ENCODE assay signal across 9 cellular contexts in genomic region chr12:106118-106561, GRCh38. TPM values are rescaled to one million over a fixed set of nuclear protein-coding genes. Genes with fewer than 3 reads are reported as not detected.
A peak's percentile ranks its signal among the peaks of the same experiment; 100 is the strongest.
DNase-seq lines count a peak whose midpoint lies in the region; ATAC-seq, FAIRE-seq and TF ChIP-seq lines count a peak whose summit lies in the region.
"Had no signal": no experiment of that assay in that cellular context is flagged by ENCODE, and none has a peak within 500 bp of the region (broad histone marks: within the 10 kb centered on the region; RNA-seq: fewer than 3 reads in every experiment).

No MANE protein-coding gene starts in this region.

- SMC1A ChIA-PET in GM12878 (lab: Charles Lee; ENCODE audit: uncharacterized antibody, unreplicated experiment): interaction anchor here (1.3 kb wide), 3 partner anchors 9 to 113 kb away, joined by 3 to 4 read pairs (median 3); no protein-coding TSS in a partner anchor

- H3K4me2 ChIP-seq in DOHH2 (ENCODE audit: low read length) (peak overlapping the region; percentile 48), GM12878 (ENCODE audit: control insufficient read depth, insufficient read depth) (peak overlapping the region; percentile 4; the same call in 1 of the 2 replicates)

- TF ChIP-seq POLR2A in GM12878 (IDR thresholded peaks at IDR 0.05; ENCODE audit: low read depth, low read length): no peak

- POLR2A ChIA-PET in GM12878 (lab: Charles Lee): no interaction called here

- peaks cover 16% of the 10 kb centered on the region for H3F3A ChIP-seq in DOHH2 (ENCODE audit: control insufficient read depth, insufficient read depth)

- FAIRE-seq in GM12878 (lab: Jason Lieb, UNC): peak; percentile 97

- TF ChIP-seq RAD21 in GM12878 (IDR thresholded peaks at IDR 0.05; ENCODE audit: insufficient read depth, low read depth, low read length): no peak

- H4K20me1 ChIP-seq in DOHH2 (ENCODE audit: control insufficient read depth, insufficient read depth, low read depth, low read length) (no peaks in the 10 kb centered on the region), GM12878 (ENCODE audit: control insufficient read depth, insufficient read depth) (no peaks in the 10 kb centered on the region)

- no peaks in the 10 kb centered on the region for H3K9me2 ChIP-seq in DOHH2 (replicated peaks; ENCODE audit: control insufficient read depth, low read length)

- in situ Hi-C loops in GM12878 (cut with MboI): no loop called here

- RAD21 ChIA-PET in GM12878 (lab: Charles Lee; ENCODE audit: unreplicated experiment): no interaction called here

- DNase-seq in GM12878 (ENCODE audit: low read depth, low spot score) (peak; percentile 68), ureter (ENCODE audit: low spot score) (no peak), retina (no peak)
- no peak for DNase-seq in stimulated activated CD8-positive, alpha-beta memory T cell treated with anti-CD3 and anti-CD28 coated beads, Interleukin-4, amount 100 ng/mL, for 48 hours
- no peak for DNase-seq in activated T-cell treated with anti-CD3 and anti-CD28 coated beads, Interleukin-2, amount 50 U/mL, for 48 hours

- H3K4me1 ChIP-seq in DOHH2 (ENCODE audit: control insufficient read depth, low read length) (peaks cover 62% of the 10 kb centered on the region), GM12878 (ENCODE audit: control insufficient read depth, insufficient read depth, low read length) (peaks cover 10% of the 10 kb centered on the region)

- TF ChIP-seq CTCF in DOHH2 (IDR thresholded peaks at IDR 0.05; ENCODE audit: low read depth, low read length, poor library complexity, severe bottlenecking) (peak; percentile 54), GM12878 (IDR thresholded peaks at IDR 0.05 in 2 of 3, conservative IDR thresholded peaks at IDR 0.05 in 1 of 3; ENCODE audit: control insufficient read depth in 2 of 3, extremely low read depth in 1 of 3, insufficient read depth in 1 of 3, low read depth in 3 of 3, low read length in 3 of 3) (peak in 2 of 3 experiments; percentile 53 to 58; a peak in 5 of 6 replicates)

- H3K27me3 ChIP-seq in DOHH2 (ENCODE audit: control insufficient read depth, low read length) (no peaks in the 10 kb centered on the region), GM12878 (replicated peaks in 1 of 2; ENCODE audit: control insufficient read depth in 2 of 2, insufficient read depth in 2 of 2, low read length in 1 of 2) (no peaks in the 10 kb centered on the region)

- no peak overlapping the region for H3K9ac ChIP-seq in GM12878 (ENCODE audit: control insufficient read depth, insufficient read depth, low read length)

- H3K36me3 ChIP-seq in DOHH2 (ENCODE audit: control insufficient read depth, low read length) (no peaks in the 10 kb centered on the region), GM12878 (ENCODE audit: control insufficient read depth in 2 of 2, insufficient read depth in 2 of 2, low read length in 1 of 2) (no peaks in the 10 kb centered on the region)

- H3K27ac ChIP-seq in DOHH2 (ENCODE audit: low read depth, low read length): peak overlapping the region; percentile 74
- no peak overlapping the region for H3K27ac ChIP-seq in GM12878 (ENCODE audit: control insufficient read depth, insufficient read depth)

- no TSS peak for BruUV-seq in GM12878 (replicated peaks; lab: Mats Ljungman, UMichigan)

- ATAC-seq in GM19455 (IDR thresholded peaks at IDR 0.05; ENCODE audit: unreplicated experiment) (peak; percentile 90), HG03354 (IDR thresholded peaks at IDR 0.05; ENCODE audit: poor library complexity, severe bottlenecking, unreplicated experiment) (peak; percentile 96), GM12878 (peak; percentile 89)
- ATAC-seq: naive thymus-derived CD8-positive, alpha-beta T cell had no signal

- H2AFZ ChIP-seq in GM12878 (ENCODE audit: control insufficient read depth, low read depth, low read length): no peak overlapping the region

- peak overlapping the region; percentile 15 for H3K4me3 ChIP-seq in DOHH2 (ENCODE audit: low read length)
- no peak overlapping the region for H3K4me3 ChIP-seq in GM12878

- CTCF ChIA-PET in GM12878 (lab: Yijun Ruan, JAX): interaction anchor here (1.0 to 1.4 kb wide), 2 partner anchors 12 to 84 kb away, joined by 3 to 5 read pairs; no protein-coding TSS in a partner anchor

- TF ChIP-seq EP300 in GM12878 (IDR thresholded peaks at IDR 0.05; ENCODE audit: borderline replicate concordance in 1 of 2, control insufficient read depth in 1 of 2, low read depth in 2 of 2, low read length in 2 of 2): no peak

- H3K79me2 ChIP-seq in DOHH2 (ENCODE audit: control insufficient read depth, low read length) (no peaks in the 10 kb centered on the region), GM12878 (ENCODE audit: control insufficient read depth, insufficient read depth, low read length) (no peaks in the 10 kb centered on the region)

- intact Hi-C loops in GM12878 (cut with micrococcal nuclease; ENCODE audit: unreplicated experiment): no loop called here

- WGBS in GM12878 (ENCODE audit: insufficient coverage, insufficient replicate concordance, low lambda C conversion rate, missing lambda C conversion rate): 18% methylated on average over 5 of the region's 5 CpGs

- H3K9me3 ChIP-seq in DOHH2 (ENCODE audit: control insufficient read depth, insufficient read depth, low read length): no peaks in the 10 kb centered on the region
- no peaks in the 10 kb centered on the region; the same call in 2 of the 3 replicates for H3K9me3 ChIP-seq in GM12878 (replicated peaks; ENCODE audit: control insufficient read depth, insufficient read depth, low read length)

TF ChIP-seq in GM12878, 131 proteins besides CTCF, POLR2A, EP300 and RAD21 (continues in another document):
- 0 out of 2 replicates have a peak, but pooled peaks have one; percentile 17 for TF ChIP-seq NFIC (IDR thresholded peaks at IDR 0.05; ENCODE audit: low read depth, low read length)
- no peak for TF ChIP-seq BHLHE40 (IDR thresholded peaks at IDR 0.05; ENCODE audit: borderline replicate concordance in 1 of 2, low read depth in 2 of 2, low read length in 1 of 2)
- TF ChIP-seq ZBTB33 (IDR thresholded peaks at IDR 0.05): no peak
- no peak for TF ChIP-seq ATF7 (IDR thresholded peaks at IDR 0.05; ENCODE audit: low read depth)
- no peak for TF ChIP-seq MEF2A (IDR thresholded peaks at IDR 0.05; ENCODE audit: insufficient read depth, low read depth, low read length)
- TF ChIP-seq MTA3 (IDR thresholded peaks at IDR 0.05; ENCODE audit: borderline replicate concordance, low read length): no peak
- TF ChIP-seq SMC3 (IDR thresholded peaks at IDR 0.05; ENCODE audit: borderline replicate concordance, low read length): no peak; the same call in 1 of the 2 replicates
- TF ChIP-seq IKZF2 (IDR thresholded peaks at IDR 0.05): peak; percentile 53 to 62; a peak in 3 of 4 replicates
- peak; percentile 74 for TF ChIP-seq IKZF1 (conservative IDR thresholded peaks at IDR 0.05)
- no peak for TF ChIP-seq YY1 (IDR thresholded peaks at IDR 0.05; ENCODE audit: low read depth, low read length)
- TF ChIP-seq RCOR1 (conservative IDR thresholded peaks at IDR 0.05; ENCODE audit: low read depth, low read length): no peak
- TF ChIP-seq ZNF207 (IDR thresholded peaks at IDR 0.05; ENCODE audit: borderline replicate concordance): no peak
- no peak for TF ChIP-seq CHD4 (IDR thresholded peaks at IDR 0.05)
- no peak for TF ChIP-seq RAD51 (IDR thresholded peaks at IDR 0.05)
- TF ChIP-seq CEBPB (IDR thresholded peaks at IDR 0.05; ENCODE audit: borderline replicate concordance in 1 of 2, low read depth in 2 of 2, low read length in 2 of 2): no peak
- no peak for TF ChIP-seq GABPA (IDR thresholded peaks at IDR 0.05; ENCODE audit: low read depth)

RNA-seq across cellular contexts. Expression of gene IQSEC3, which starts 39.6 kb away (rescaled TPM):
- not detected in 2 replicates for total RNA-seq in GM12878 (2013; cell fraction: nucleolus; rRNA removed)
- not detected in 2 replicates for total RNA-seq in GM12878 (2014; rRNA removed)
- not detected in 2 replicates for total RNA-seq in GM12878 (2014; rRNA removed; fragmentation: Illumina TruSeq; extraction: Trizol)
- not detected in 2 replicates for total RNA-seq in GM12878 (2021)
- polyA plus RNA-seq in GM12878 (2011; ENCODE audit: low read depth): not detected
- polyA plus RNA-seq in GM12878 (2011; rRNA removed): not detected in 2 replicates
- polyA plus RNA-seq in GM12878 (2011; cell fraction: cytosol; rRNA removed): 0.01 TPM in 1 of 2 replicates, not detected in the other
- 0.03 TPM in 1 of 2 replicates, not detected in the other for polyA plus RNA-seq in GM12878 (2011; cell fraction: nucleus; rRNA removed)
- 0.04 TPM in 1 of 2 replicates, not detected in the other for polyA plus RNA-seq in GM12878 (2012)
- polyA plus RNA-seq in GM12878 (2014; fragmentation: Illumina TruSeq; extraction: Trizol): not detected in 2 replicates
- not detected for polyA plus RNA-seq in GM12878 (2014; fragmentation: Nextera tagmentation; extraction: Ambion mirVana)
- not detected in 2 replicates for polyA plus RNA-seq in GM12878 (2014; rRNA removed)
- polyA plus RNA-seq in GM12878 (2016; fragmentation: Nextera tagmentation; extraction: Ambion mirVana): not detected
- polyA minus RNA-seq in GM12878 (2011; rRNA and poly(A)+ RNA removed): not detected in 2 replicates
- polyA minus RNA-seq in GM12878 (2011; cell fraction: cytosol; rRNA and poly(A)+ RNA removed): not detected in 2 replicates
- not detected in 2 replicates for polyA minus RNA-seq in GM12878 (2011; cell fraction: nucleus; rRNA and poly(A)+ RNA removed)
- 4.3 TPM for total RNA-seq in ureter
